14 cellular contexts compared by ENCODE assay signal in genomic region chr3:184491011-184491576, GRCh38.
DNase-seq lines count a peak whose midpoint lies in the region; ATAC-seq and TF ChIP-seq lines count a peak whose summit lies in the region.
"Had no signal": no experiment of that assay in that cellular context is flagged by ENCODE, and none has a peak within 500 bp of the region (broad histone marks: within the 10 kb centered on the region; RNA-seq: fewer than 3 reads in every experiment).

No MANE protein-coding gene starts in this region.

- no peak overlapping the region for H3K4me3 Mint-ChIP-seq in MCF 10A (ENCODE audit: unreplicated experiment)

- H3K9me3 ChIP-seq in esophagus muscularis mucosa (no peaks in the 10 kb centered on the region), ovary (no peaks in the 10 kb centered on the region)

- H3K27me3 ChIP-seq in esophagus muscularis mucosa = peaks cover 0 to 87% (median 23%) of the 10 kb centered on the region in 4 donors
- no peaks in the 10 kb centered on the region for H3K27me3 ChIP-seq in ovary

- H3K27ac ChIP-seq in esophagus muscularis mucosa (replicated peaks in 1 of 4) (no peak overlapping the region), ovary (no peak overlapping the region)

- no TSS peak for BruUV-seq in MCF 10A (replicated peaks; lab: Mats Ljungman, UMichigan)

- no peak overlapping the region for H3K4me3 ChIP-seq in esophagus muscularis mucosa
- H3K4me3 ChIP-seq in ovary = peak overlapping the region; percentile 9

- no peak overlapping the region for H3K27ac Mint-ChIP-seq in MCF 10A (ENCODE audit: low read depth, unreplicated experiment)

- H3K9me3 Mint-ChIP-seq in MCF 10A (ENCODE audit: unreplicated experiment) = no peaks in the 10 kb centered on the region

- ATAC-seq in HG03095 (IDR thresholded peaks at IDR 0.05; ENCODE audit: unreplicated experiment) (no peak), HG02884 (IDR thresholded peaks at IDR 0.05; ENCODE audit: unreplicated experiment) (no peak), omental fat pad (ENCODE audit: low FRiP score) (no peak)

- H3K4me1 Mint-ChIP-seq in MCF 10A (ENCODE audit: insufficient read depth, unreplicated experiment) = peaks cover 6% of the 10 kb centered on the region

- H3K4me1 ChIP-seq in esophagus muscularis mucosa (peaks cover 0 to 14% (median 10%) of the 10 kb centered on the region in 4 donors), ovary (ENCODE audit: insufficient read depth) (peaks cover 6% of the 10 kb centered on the region)

- 46% methylated on average over 14 of the region's 31 CpGs for WGBS in esophagus muscularis mucosa
- WGBS in ovary, 3 donors = 13 to 19% (median 16%) methylated on average over 31 of the region's 31 CpGs

- TF ChIP-seq EP300 in esophagus muscularis mucosa (IDR thresholded peaks at IDR 0.05) = no peak
- TF ChIP-seq EP300 in ovary (IDR thresholded peaks at IDR 0.05) = no peak

- peak; percentile 72 for DNase-seq in DMS53 (lab: John Stamatoyannopoulos, UW)
- peak; percentile 28 for DNase-seq in NCI-H1417 treated with DMSO at 0.1 percent for 48 hours (lab: John Stamatoyannopoulos, UW)
- peak; percentile 64 for DNase-seq in esophagus muscularis mucosa (ENCODE audit: extremely low spot score)
- DNase-seq in ovary = peak in 3 of 5 donors; percentile 37 to 58 (median 49)
- no peak for DNase-seq in omental fat pad (ENCODE audit: low spot score)
- no peak for DNase-seq in MCF 10A (ENCODE audit: unreplicated experiment)
- DNase-seq: activated CD4-positive, alpha-beta T cell treated with anti-CD3 and anti-CD28 coated beads, Interleukin-2, amount 50 U/mL, for 4 hours; dermis blood vessel endothelial cell; NCI-H1436 treated with DMSO at 0.1 percent for 48 hours; NCI-H524; stimulated activated CD4-positive, alpha-beta T cell treated with anti-CD3 and anti-CD28 coated beads, Interleukin-1b, Interleukin-23, amount 100 ng/mL, for 48 hours; stimulated activated CD8-positive, alpha-beta memory T cell treated with anti-CD3 and anti-CD28 coated beads, Interleukin-4, amount 100 ng/mL, for 48 hours had no signal

- TF ChIP-seq POLR2A in esophagus muscularis mucosa (IDR thresholded peaks at IDR 0.05; ENCODE audit: low read depth) (no peak), ovary (IDR thresholded peaks at IDR 0.05) (no peak)

- CTCF ChIA-PET in MCF 10A (lab: Yijun Ruan, JAX) = interaction anchor here (0.8 to 1.1 kb wide), 2 partner anchors 9 to 21 kb away, joined by 3 to 5 read pairs; no protein-coding TSS in a partner anchor

- H3K36me3 ChIP-seq in esophagus muscularis mucosa (no peaks in the 10 kb centered on the region), ovary (no peaks in the 10 kb centered on the region)

- no peaks in the 10 kb centered on the region for H3K36me3 Mint-ChIP-seq in MCF 10A (ENCODE audit: insufficient read depth, unreplicated experiment)

- POLR2A ChIA-PET in MCF 10A (lab: Yijun Ruan, JAX) = no interaction called here

- TF ChIP-seq CTCF in esophagus muscularis mucosa (IDR thresholded peaks at IDR 0.05) = no peak
- no peak for TF ChIP-seq CTCF in ovary (IDR thresholded peaks at IDR 0.05)
- no peak for TF ChIP-seq CTCF in omental fat pad (IDR thresholded peaks at IDR 0.05)
- no peak for TF ChIP-seq CTCF in MCF 10A (IDR thresholded peaks at IDR 0.05; ENCODE audit: unreplicated experiment)

- peaks cover 71% of the 10 kb centered on the region for H3K27me3 Mint-ChIP-seq in MCF 10A (ENCODE audit: insufficient read depth, unreplicated experiment)

- intact Hi-C loops in esophagus muscularis mucosa (cut with DNase I) = no loop called here
- intact Hi-C loops in ovary (cut with DNase I) = no loop called here
- intact Hi-C loops in MCF 10A (cut with micrococcal nuclease) = no loop called here

Comparison
In these comparisons a context has a peak if more than half of its experiments do, and no peak if none do; other contexts are left out.
1. DNase-seq: peak in DMS53 (single experiment), NCI-H1417 treated with DMSO at 0.1 percent for 48 hours (single experiment), esophagus muscularis mucosa (single experiment) and ovary (3 of 5); none in omental fat pad (single experiment) and MCF 10A (single experiment).